ENCODE assay signal across 8 cellular contexts in the genomic region with DNA sequence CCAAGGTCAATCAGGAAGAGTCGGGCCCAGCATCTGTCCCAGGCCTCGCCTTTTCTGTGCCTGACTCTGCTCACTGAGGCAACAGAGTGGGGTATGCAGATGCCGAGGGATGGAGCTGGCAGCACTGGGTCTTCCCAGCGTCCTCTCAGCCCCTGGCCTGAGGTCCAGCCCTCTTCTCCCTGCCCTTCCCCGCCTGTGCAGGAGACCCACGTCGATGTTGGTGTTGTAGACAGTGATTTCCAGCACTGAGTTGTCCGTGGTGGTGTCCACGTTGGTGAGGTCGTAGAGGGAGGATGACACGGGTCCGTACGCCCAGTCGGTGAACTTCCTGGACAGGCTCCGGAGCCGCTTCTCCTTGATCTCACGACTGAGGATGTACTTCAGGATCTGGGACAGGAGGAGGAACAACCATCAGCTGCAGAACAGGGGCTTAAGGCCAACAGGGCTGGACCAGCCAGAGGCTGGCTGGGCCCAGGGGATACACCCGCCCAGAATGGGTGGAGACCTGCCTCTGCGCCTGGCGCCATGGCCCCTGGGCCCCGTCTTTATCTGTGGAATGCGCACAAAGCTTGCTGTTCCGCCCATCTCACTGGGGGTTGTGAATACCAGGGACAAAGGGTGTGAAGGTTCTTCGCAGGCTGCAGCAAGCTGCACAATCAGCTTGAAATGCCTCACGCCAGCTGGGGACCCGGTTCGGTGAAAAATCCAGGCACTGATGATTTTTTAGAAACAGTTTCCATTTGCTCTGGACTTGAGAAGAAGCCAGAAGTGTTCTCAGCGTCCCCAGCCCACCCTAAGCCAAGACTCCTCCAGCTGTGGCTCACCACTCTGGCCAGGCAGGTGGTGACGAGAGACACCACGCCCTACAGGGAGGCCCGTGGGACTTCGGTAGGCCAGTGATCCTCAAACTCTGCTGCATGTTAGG. TPM values are rescaled to one million over a fixed set of nuclear protein-coding genes. Genes with fewer than 3 reads are reported as not detected.
DNase-seq lines count a peak whose midpoint lies in the region; ATAC-seq and TF ChIP-seq lines count a peak whose summit lies in the region.
"Had no signal": no experiment of that assay in that cellular context is flagged by ENCODE, and none has a peak within 500 bp of the region (broad histone marks: within the 10 kb centered on the region; RNA-seq: fewer than 3 reads in every experiment).

No MANE protein-coding gene starts in this region.

- H3K36me3 ChIP-seq in NT2/D1 (ENCODE audit: insufficient read depth, insufficient read length, low read length): peaks cover 5% of the 10 kb centered on the region
- H3K36me3 ChIP-seq in upper lobe of right lung: no peaks in the 10 kb centered on the region

- no peak overlapping the region for H3K4me3 ChIP-seq in NT2/D1 (ENCODE audit: insufficient read length, low read depth)
- no peak overlapping the region for H3K4me3 ChIP-seq in upper lobe of right lung

- H3K27me3 ChIP-seq in NT2/D1 (ENCODE audit: insufficient read depth, insufficient read length) (no peaks in the 10 kb centered on the region), upper lobe of right lung (no peaks in the 10 kb centered on the region)

- H3K27ac ChIP-seq in upper lobe of right lung: peak overlapping the region; percentile 4

- peak; percentile 75 for ATAC-seq in upper lobe of right lung

- H3K9me3 ChIP-seq in NT2/D1 (ENCODE audit: insufficient read depth, low read length) (no peaks in the 10 kb centered on the region), upper lobe of right lung (no peaks in the 10 kb centered on the region)

- intact Hi-C loops in upper lobe of right lung (cut with DNase I): no loop called here

- H3K4me1 ChIP-seq in NT2/D1 (ENCODE audit: insufficient read depth, insufficient read length) (peaks cover 15% of the 10 kb centered on the region), upper lobe of right lung (no peaks in the 10 kb centered on the region)

- DNase-seq in NT2/D1 (ENCODE audit: low read depth, low spot score) (peak; percentile 66), globus pallidus (ENCODE audit: low spot score) (peak; percentile 84), midbrain (lab: John Stamatoyannopoulos, UW) (peak; percentile 48), upper lobe of right lung (peak; percentile 72), GM20000 (ENCODE audit: low spot score) (no peak), NCI-H524 treated with DMSO at 0.1 percent for 48 hours (lab: John Stamatoyannopoulos, UW) (no peak), MV-4-11 (lab: John Stamatoyannopoulos, UW) (no peak)
- DNase-seq: NCI-H1092 treated with DMSO at 0.1 percent for 48 hours had no signal

- TF ChIP-seq CTCF in upper lobe of right lung (IDR thresholded peaks at IDR 0.05) (no peak), GM20000 (IDR thresholded peaks at IDR 0.05; ENCODE audit: extremely low read depth, missing control alignments) (no peak)

- H3K9ac ChIP-seq in NT2/D1 (ENCODE audit: insufficient read length, low read depth): peak overlapping the region; percentile 14

RNA-seq across cellular contexts. Expression of gene TRPV3, which starts 27.5 kb away (rescaled TPM):
- 0.26 TPM for total RNA-seq in upper lobe of right lung

RNA-seq across cellular contexts. Expression of gene ASPA, which starts 54.3 kb away (rescaled TPM):
- total RNA-seq in upper lobe of right lung: 8.2 TPM

RNA-seq across cellular contexts. Expression of gene SPATA22, which starts 58.5 kb away (rescaled TPM):
- 0.75 TPM for total RNA-seq in upper lobe of right lung

Comparison
In these comparisons a context has a peak if more than half of its experiments do, and no peak if none do; other contexts are left out.
1. DNase-seq: peak in NT2/D1 (single experiment), globus pallidus (single experiment), midbrain (single experiment) and upper lobe of right lung (single experiment); none in GM20000 (single experiment), NCI-H524 treated with DMSO at 0.1 percent for 48 hours (single experiment) and MV-4-11 (single experiment).